In genomic region chr10:123935680-123936079, GRCh38 we compare ENCODE assay signal across 36 cellular contexts. TPM values are rescaled to one million over a fixed set of nuclear protein-coding genes. Genes with fewer than 3 reads are reported as not detected.
"Had no signal": no experiment of that assay in that cellular context is flagged by ENCODE, and none has a peak within 500 bp of the region (broad histone marks: within the 10 kb centered on the region; RNA-seq: fewer than 3 reads in every experiment).

No MANE protein-coding gene starts in this region.

- H3K36me3 ChIP-seq: adrenal gland, cardiac muscle cell, colonic mucosa, esophagus squamous epithelium, gastroesophageal sphincter, heart right ventricle had no signal

- H3K4me1 Mint-ChIP-seq: activated CD8-positive, alpha-beta memory T cell treated with anti-CD3 and anti-CD28 coated beads, Interleukin-2, amount 10 ng/mL, durations not matched to agents 7 days and 5 days; activated naive CD4-positive, alpha-beta T cell treated with anti-CD3 and anti-CD28 coated beads, Interleukin-2, amount 50 U/mL, for 24 hours; activated naive CD8-positive, alpha-beta T cell treated with anti-CD3 and anti-CD28 coated beads for 36 hours; activated naive CD8-positive, alpha-beta T cell treated with anti-CD3 and anti-CD28 coated beads, Interleukin-2, amount 50 U/mL, for 24 hours had no signal

- FAIRE-seq: endometrium, endothelial cell of umbilical vein had no signal

- H3K4me3 ChIP-seq: adrenal gland, body of pancreas, cardiac muscle cell, colonic mucosa, esophagus squamous epithelium, gastroesophageal sphincter, heart right ventricle had no signal

- H3K4me3 Mint-ChIP-seq: activated CD4-positive, alpha-beta memory T cell treated with anti-CD3 and anti-CD28 coated beads for 36 hours; activated CD4-positive, alpha-beta T cell treated with anti-CD3 and anti-CD28 coated beads for 36 hours; activated CD4-positive, alpha-beta T cell treated with anti-CD3 and anti-CD28 coated beads, Interleukin-2, amount 10 ng/mL, durations not matched to agents 24 days and 14 days; activated CD8-positive, alpha-beta memory T cell treated with anti-CD3 and anti-CD28 coated beads, Interleukin-2, amount 10 ng/mL, durations not matched to agents 7 days and 5 days; activated CD8-positive, alpha-beta T cell treated with anti-CD3 and anti-CD28 coated beads, Interleukin-2, amount 10 ng/mL, durations not matched to agents 7 days and 5 days; activated naive CD4-positive, alpha-beta T cell treated with anti-CD3 and anti-CD28 coated beads for 36 hours; activated naive CD4-positive, alpha-beta T cell treated with anti-CD3 and anti-CD28 coated beads, Interleukin-2, amount 50 U/mL, for 24 hours; activated naive CD8-positive, alpha-beta T cell treated with anti-CD3 and anti-CD28 coated beads for 36 hours; activated naive CD8-positive, alpha-beta T cell treated with anti-CD3 and anti-CD28 coated beads, Interleukin-2, amount 50 U/mL, for 24 hours; activated T-helper 1 cell treated with anti-CD3 and anti-CD28 coated beads, Interleukin-12 subunit alpha, Interleukin-12 subunit beta, Interleukin-2, Interleukin-4 antibody, amounts not matched to agents 30 ng/mL and 10 ng/mL and 1 ng/mL, durations not matched to agents 14 hours and 24 hours and 36 hours had no signal

- DNase-seq: activated CD4-positive, alpha-beta memory T cell treated with anti-CD3 and anti-CD28 coated beads for 36 hours; activated CD4-positive, alpha-beta T cell treated with anti-CD3 and anti-CD28 coated beads for 36 hours; activated CD4-positive, alpha-beta T cell treated with anti-CD3 and anti-CD28 coated beads, Interleukin-2, amount 10 ng/mL, durations not matched to agents 24 days and 14 days; activated CD4-positive, CD25-positive, alpha-beta regulatory T cell; activated CD4-positive, CD25-positive, alpha-beta regulatory T cell treated with anti-CD3 and anti-CD28 coated beads, Interleukin-2, amount 50 U/mL, for 72 hours; activated CD8-positive, alpha-beta memory T cell treated with anti-CD3 and anti-CD28 coated beads, Interleukin-2, amount 10 ng/mL, durations not matched to agents 7 days and 5 days; activated CD8-positive, alpha-beta memory T cell treated with anti-CD3 and anti-CD28 coated beads, Interleukin-2, amount 50 U/mL, for 4 hours; activated CD8-positive, alpha-beta T cell treated with anti-CD3 and anti-CD28 coated beads, Interleukin-2, amount 10 ng/mL, durations not matched to agents 7 days and 5 days; activated effector memory CD4-positive, alpha-beta T cell treated with anti-CD3 and anti-CD28 coated beads, Interleukin-2, amount 50 U/mL, for 16 hours; activated naive CD4-positive, alpha-beta T cell treated with anti-CD3 and anti-CD28 coated beads for 36 hours; activated naive CD8-positive, alpha-beta T cell treated with anti-CD3 and anti-CD28 coated beads for 36 hours; activated naive CD8-positive, alpha-beta T cell treated with anti-CD3 and anti-CD28 coated beads, Interleukin-2, amount 50 U/mL, for 24 hours; activated T-cell treated with anti-CD3 and anti-CD28 coated beads, Interleukin-2, amount 50 U/mL, for 1 hour; activated T-cell treated with anti-CD3 and anti-CD28 coated beads, Interleukin-2, amount 50 U/mL, for 48 hours; adrenal gland; amygdala; aorta; body of pancreas; central memory CD4-positive, alpha-beta T cell; cerebellar nuclear complex; colonic mucosa; effector CD8-positive, alpha-beta T cell; esophagus squamous epithelium; foreskin melanocyte; heart right ventricle; T-helper 2 cell had no signal

- H3K4me1 ChIP-seq: adrenal gland, body of pancreas, colonic mucosa, esophagus squamous epithelium, gastroesophageal sphincter, heart right ventricle had no signal

- H3K27ac Mint-ChIP-seq: activated CD4-positive, alpha-beta memory T cell treated with anti-CD3 and anti-CD28 coated beads for 36 hours; activated CD4-positive, alpha-beta T cell treated with anti-CD3 and anti-CD28 coated beads for 36 hours; activated CD4-positive, alpha-beta T cell treated with anti-CD3 and anti-CD28 coated beads, Interleukin-2, amount 10 ng/mL, durations not matched to agents 24 days and 14 days; activated CD8-positive, alpha-beta memory T cell treated with anti-CD3 and anti-CD28 coated beads, Interleukin-2, amount 10 ng/mL, durations not matched to agents 7 days and 5 days; activated CD8-positive, alpha-beta T cell treated with anti-CD3 and anti-CD28 coated beads, Interleukin-2, amount 10 ng/mL, durations not matched to agents 7 days and 5 days; activated naive CD4-positive, alpha-beta T cell treated with anti-CD3 and anti-CD28 coated beads for 36 hours; activated naive CD4-positive, alpha-beta T cell treated with anti-CD3 and anti-CD28 coated beads, Interleukin-2, amount 50 U/mL, for 24 hours; activated naive CD8-positive, alpha-beta T cell treated with anti-CD3 and anti-CD28 coated beads for 36 hours; activated naive CD8-positive, alpha-beta T cell treated with anti-CD3 and anti-CD28 coated beads, Interleukin-2, amount 50 U/mL, for 24 hours; activated T-helper 1 cell treated with anti-CD3 and anti-CD28 coated beads, Interleukin-12 subunit alpha, Interleukin-12 subunit beta, Interleukin-2, Interleukin-4 antibody, amounts not matched to agents 30 ng/mL and 10 ng/mL and 1 ng/mL, durations not matched to agents 14 hours and 24 hours and 36 hours; activated T-helper 2 cell treated with anti-CD3 and anti-CD28 coated beads, Interferon-gamma antibody, Interleukin-2, Interleukin-4, amounts not matched to agents 10 μg/mL and 5 μg/mL and 100 μg/mL, durations not matched to agents 14 hours and 24 hours and 36 hours had no signal

- ATAC-seq: activated CD4-positive, alpha-beta T cell treated with anti-CD3 and anti-CD28 coated beads for 36 hours; activated CD8-positive, alpha-beta memory T cell treated with anti-CD3 and anti-CD28 coated beads, Interleukin-2, amount 10 ng/mL, durations not matched to agents 7 days and 5 days; activated CD8-positive, alpha-beta T cell treated with anti-CD3 and anti-CD28 coated beads, Interleukin-2, amount 10 ng/mL, durations not matched to agents 7 days and 5 days; activated naive CD8-positive, alpha-beta T cell treated with anti-CD3 and anti-CD28 coated beads, Interleukin-2, amount 50 U/mL, for 24 hours had no signal

- H3K9me3 ChIP-seq: adrenal gland, body of pancreas, colonic mucosa had no signal

- H3K27me3 Mint-ChIP-seq: activated CD4-positive, alpha-beta memory T cell treated with anti-CD3 and anti-CD28 coated beads for 36 hours; activated CD4-positive, alpha-beta T cell treated with anti-CD3 and anti-CD28 coated beads, Interleukin-2, amount 10 ng/mL, durations not matched to agents 24 days and 14 days; activated CD8-positive, alpha-beta memory T cell treated with anti-CD3 and anti-CD28 coated beads, Interleukin-2, amount 10 ng/mL, durations not matched to agents 7 days and 5 days; activated naive CD4-positive, alpha-beta T cell treated with anti-CD3 and anti-CD28 coated beads, Interleukin-2, amount 50 U/mL, for 24 hours had no signal

- H3K27me3 ChIP-seq: adrenal gland, body of pancreas, cardiac muscle cell, colonic mucosa, esophagus squamous epithelium, gastroesophageal sphincter had no signal

- H3K36me3 Mint-ChIP-seq: activated CD4-positive, alpha-beta memory T cell treated with anti-CD3 and anti-CD28 coated beads for 36 hours; activated CD8-positive, alpha-beta memory T cell treated with anti-CD3 and anti-CD28 coated beads, Interleukin-2, amount 10 ng/mL, durations not matched to agents 7 days and 5 days; activated naive CD4-positive, alpha-beta T cell treated with anti-CD3 and anti-CD28 coated beads, Interleukin-2, amount 50 U/mL, for 24 hours; activated naive CD8-positive, alpha-beta T cell treated with anti-CD3 and anti-CD28 coated beads for 36 hours had no signal

- H3K27ac ChIP-seq: adrenal gland, body of pancreas, cardiac muscle cell, colonic mucosa, epithelial cell of prostate, esophagus squamous epithelium, gastroesophageal sphincter, heart right ventricle had no signal

RNA-seq across cellular contexts. Expression of gene CPXM2, which starts 44.1 kb away (rescaled TPM):
- total RNA-seq: activated CD4-positive, alpha-beta memory T cell treated with anti-CD3 and anti-CD28 coated beads for 36 hours; activated CD4-positive, alpha-beta T cell treated with anti-CD3 and anti-CD28 coated beads for 36 hours; activated CD4-positive, alpha-beta T cell treated with anti-CD3 and anti-CD28 coated beads, Interleukin-2, amount 10 ng/mL, durations not matched to agents 24 days and 14 days; activated CD8-positive, alpha-beta memory T cell treated with anti-CD3 and anti-CD28 coated beads for 36 hours; activated CD8-positive, alpha-beta memory T cell treated with anti-CD3 and anti-CD28 coated beads, Interleukin-2, amount 10 ng/mL, durations not matched to agents 7 days and 5 days; activated CD8-positive, alpha-beta T cell treated with anti-CD3 and anti-CD28 coated beads, Interleukin-2, amount 10 ng/mL, durations not matched to agents 7 days and 5 days; activated naive CD4-positive, alpha-beta T cell treated with anti-CD3 and anti-CD28 coated beads for 36 hours; activated naive CD8-positive, alpha-beta T cell treated with anti-CD3 and anti-CD28 coated beads for 36 hours; activated T-helper 1 cell treated with anti-CD3 and anti-CD28 coated beads, Interleukin-12 subunit alpha, Interleukin-12 subunit beta, Interleukin-2, Interleukin-4 antibody, amounts not matched to agents 30 ng/mL and 10 ng/mL and 1 ng/mL, durations not matched to agents 14 hours and 24 hours and 36 hours; activated T-helper 2 cell treated with anti-CD3 and anti-CD28 coated beads, Interferon-gamma antibody, Interleukin-2, Interleukin-4, amounts not matched to agents 10 μg/mL and 5 μg/mL and 100 μg/mL, durations not matched to agents 14 hours and 24 hours and 36 hours; fibroblast of villous mesenchyme had no signal
